ENCODE assay signal across 1 cellular context in the genomic region with DNA sequence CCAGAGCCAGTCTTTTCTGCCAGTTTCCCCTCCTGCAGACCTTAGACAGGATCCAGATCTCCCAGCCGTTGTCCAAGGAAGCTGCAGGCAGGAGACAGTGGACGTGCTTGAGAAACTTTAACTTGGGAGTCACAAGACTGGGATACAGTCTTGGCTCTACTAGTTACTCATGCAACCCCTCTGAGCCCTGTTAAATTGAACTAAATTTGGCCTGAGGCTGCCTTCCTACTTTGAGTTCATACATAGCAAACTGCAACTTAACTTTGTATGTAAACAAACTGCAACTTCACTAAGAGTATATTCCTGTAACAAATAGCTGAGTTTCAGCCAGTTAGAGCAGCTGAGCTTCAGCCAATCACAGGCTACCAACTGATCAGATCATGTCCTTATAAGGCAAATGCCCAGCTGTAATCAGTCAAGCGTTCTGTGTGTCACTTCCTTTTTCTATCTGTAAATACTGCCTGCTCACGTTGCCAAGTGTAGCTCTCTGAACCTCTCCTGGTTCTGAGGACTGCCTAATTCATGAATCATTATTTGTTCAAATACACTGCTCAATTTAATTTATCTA.
A peak's percentile ranks its signal among the peaks of the same experiment; 100 is the strongest.
TF ChIP-seq lines count a peak whose summit lies in the region.

No MANE protein-coding gene starts in this region.

TF ChIP-seq in SK-N-SH, 30 proteins besides CTCF, POLR2A, EP300 and RAD21 (continued from another document):
- TF ChIP-seq TAF1 (IDR thresholded peaks at IDR 0.05; ENCODE audit: borderline replicate concordance, low read depth, low read length): no peak
- TF ChIP-seq ZBTB33 (IDR thresholded peaks at IDR 0.05; ENCODE audit: borderline replicate concordance, low read depth): no peak
- no peak for TF ChIP-seq CHD2 (IDR thresholded peaks at IDR 0.05; ENCODE audit: low read length, partially characterized antibody)
- no peak for TF ChIP-seq RFX5 (IDR thresholded peaks at IDR 0.05; ENCODE audit: low read length)
- TF ChIP-seq FOXM1 (IDR thresholded peaks at IDR 0.05; ENCODE audit: low read depth): no peak
- TF ChIP-seq, protein P1, sequence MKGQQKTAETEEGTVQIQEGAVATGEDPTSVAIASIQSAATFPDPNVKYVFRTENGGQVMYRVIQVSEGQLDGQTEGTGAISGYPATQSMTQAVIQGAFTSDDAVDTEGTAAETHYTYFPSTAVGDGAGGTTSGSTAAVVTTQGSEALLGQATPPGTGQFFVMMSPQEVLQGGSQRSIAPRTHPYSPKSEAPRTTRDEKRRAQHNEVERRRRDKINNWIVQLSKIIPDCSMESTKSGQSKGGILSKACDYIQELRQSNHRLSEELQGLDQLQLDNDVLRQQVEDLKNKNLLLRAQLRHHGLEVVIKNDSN (IDR thresholded peaks at IDR 0.05; ENCODE audit: borderline replicate concordance, low read depth): no peak
- TF ChIP-seq JUND (IDR thresholded peaks at IDR 0.05): no peak
- no peak for TF ChIP-seq USF2 (IDR thresholded peaks at IDR 0.05; ENCODE audit: borderline replicate concordance, low read depth, low read length)
- TF ChIP-seq, protein P2, sequence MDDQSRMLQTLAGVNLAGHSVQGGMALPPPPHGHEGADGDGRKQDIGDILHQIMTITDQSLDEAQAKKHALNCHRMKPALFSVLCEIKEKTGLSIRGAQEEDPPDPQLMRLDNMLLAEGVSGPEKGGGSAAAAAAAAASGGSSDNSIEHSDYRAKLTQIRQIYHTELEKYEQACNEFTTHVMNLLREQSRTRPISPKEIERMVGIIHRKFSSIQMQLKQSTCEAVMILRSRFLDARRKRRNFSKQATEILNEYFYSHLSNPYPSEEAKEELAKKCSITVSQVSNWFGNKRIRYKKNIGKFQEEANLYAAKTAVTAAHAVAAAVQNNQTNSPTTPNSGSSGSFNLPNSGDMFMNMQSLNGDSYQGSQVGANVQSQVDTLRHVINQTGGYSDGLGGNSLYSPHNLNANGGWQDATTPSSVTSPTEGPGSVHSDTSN (IDR thresholded peaks at IDR 0.05): peak; percentile 52; the same call in 1 of the 2 replicates
- TF ChIP-seq EZH2phosphoT487 (IDR thresholded peaks at IDR 0.05; ENCODE audit: borderline replicate concordance, low read depth): no peak
- no peak for TF ChIP-seq RCOR1 (IDR thresholded peaks at IDR 0.05; ENCODE audit: low read length)
